In genomic region chr1:154912755-154913154, GRCh38 we compare ENCODE assay signal across 14 cellular contexts. TPM values are rescaled to one million over a fixed set of nuclear protein-coding genes. Genes with fewer than 3 reads are reported as not detected.
DNase-seq lines count a peak whose midpoint lies in the region; ATAC-seq and TF ChIP-seq lines count a peak whose summit lies in the region.
"Had no signal": no experiment of that assay in that cellular context is flagged by ENCODE, and none has a peak within 500 bp of the region (broad histone marks: within the 10 kb centered on the region; RNA-seq: fewer than 3 reads in every experiment).

No MANE protein-coding gene starts in this region.

- ATAC-seq in upper lobe of right lung: no peak

- H3K4me1 ChIP-seq in left ventricle myocardium inferior (peaks cover 39% of the 10 kb centered on the region), upper lobe of right lung (no peaks in the 10 kb centered on the region)
- H3K4me1 ChIP-seq: BLaER1 treated with 17β-estradiol and CSF1 and Interleukin-3, amounts not matched to agents 10 nM and 100 nM had no signal

- no peak overlapping the region for H3K27ac Mint-ChIP-seq in chondrocyte (ENCODE audit: unreplicated experiment)
- peak overlapping the region; percentile 62 for H3K27ac Mint-ChIP-seq in progenitor cell of endocrine pancreas
- no peak overlapping the region for H3K27ac Mint-ChIP-seq in HFFc6

- H3K27me3 ChIP-seq in left ventricle myocardium inferior (ENCODE audit: low read depth) (no peaks in the 10 kb centered on the region), upper lobe of right lung (no peaks in the 10 kb centered on the region)
- H3K27me3 ChIP-seq: BLaER1 treated with 17β-estradiol and CSF1 and Interleukin-3, amounts not matched to agents 10 nM and 100 nM had no signal

- H3K36me3 Mint-ChIP-seq in chondrocyte (ENCODE audit: low read depth) (peaks cover 17% of the 10 kb centered on the region), progenitor cell of endocrine pancreas (ENCODE audit: insufficient read depth) (peaks cover 8% of the 10 kb centered on the region), HFFc6 (ENCODE audit: low read depth) (peaks cover 12% of the 10 kb centered on the region)

- H3K36me3 ChIP-seq in left ventricle myocardium inferior (no peaks in the 10 kb centered on the region), upper lobe of right lung (no peaks in the 10 kb centered on the region)

- DNase-seq in chondrocyte (ENCODE audit: low spot score) (peak; percentile 18), left ventricle myocardium inferior (no peak), progenitor cell of endocrine pancreas (ENCODE audit: low spot score, unreplicated experiment) (no peak), upper lobe of right lung (peak; percentile 12), caudate nucleus (lab: John Stamatoyannopoulos, UW) (no peak), HFFc6 (no peak)
- DNase-seq in activated CD4-positive, alpha-beta T cell treated with anti-CD3 and anti-CD28 coated beads, Interleukin-2, amount 50 U/mL, for 48 hours: no peak
- DNase-seq: DMS79, KG1, NCI-H1694 treated with DMSO at 0.1 percent for 48 hours, NCI-H510A, SIG-M5 had no signal

- intact Hi-C loops in left ventricle myocardium inferior (cut with micrococcal nuclease): no loop called here
- intact Hi-C loops in upper lobe of right lung (cut with DNase I): no loop called here

- H3K27me3 Mint-ChIP-seq in chondrocyte (ENCODE audit: low read depth) (no peaks in the 10 kb centered on the region), progenitor cell of endocrine pancreas (no peaks in the 10 kb centered on the region), HFFc6 (ENCODE audit: insufficient read depth) (peaks cover 26% of the 10 kb centered on the region)

- no peak overlapping the region for H3K4me3 Mint-ChIP-seq in chondrocyte (ENCODE audit: unreplicated experiment)
- no peak overlapping the region for H3K4me3 Mint-ChIP-seq in progenitor cell of endocrine pancreas (ENCODE audit: low read depth)
- no peak overlapping the region for H3K4me3 Mint-ChIP-seq in HFFc6

- no peak overlapping the region for H3K4me3 ChIP-seq in left ventricle myocardium inferior
- no peak overlapping the region for H3K4me3 ChIP-seq in upper lobe of right lung
- H3K4me3 ChIP-seq: BLaER1 treated with 17β-estradiol and CSF1 and Interleukin-3, amounts not matched to agents 10 nM and 100 nM had no signal

- H3K27ac ChIP-seq in left ventricle myocardium inferior (replicated peaks): peak overlapping the region; percentile 81
- H3K27ac ChIP-seq in upper lobe of right lung: no peak overlapping the region
- H3K27ac ChIP-seq in caudate nucleus (ENCODE audit: low read depth, low read length): no peak overlapping the region
- H3K27ac ChIP-seq: BLaER1 treated with 17β-estradiol and CSF1 and Interleukin-3, amounts not matched to agents 10 nM and 100 nM had no signal

- H3K4me1 Mint-ChIP-seq in chondrocyte (ENCODE audit: low read depth) (no peaks in the 10 kb centered on the region), progenitor cell of endocrine pancreas (ENCODE audit: low read depth) (peaks cover 3% of the 10 kb centered on the region), HFFc6 (ENCODE audit: low read depth) (no peaks in the 10 kb centered on the region)

- H3K9me3 Mint-ChIP-seq in chondrocyte (ENCODE audit: low read depth) (peaks cover 24% of the 10 kb centered on the region), progenitor cell of endocrine pancreas (ENCODE audit: low read depth) (peaks cover 16% of the 10 kb centered on the region), HFFc6 (peaks cover 11% of the 10 kb centered on the region)

- H3K9me3 ChIP-seq in left ventricle myocardium inferior (replicated peaks) (peaks cover 9% of the 10 kb centered on the region), upper lobe of right lung (no peaks in the 10 kb centered on the region)

- TF ChIP-seq CTCF in chondrocyte (IDR thresholded peaks at IDR 0.05) (no peak), left ventricle myocardium inferior (IDR thresholded peaks at IDR 0.05; ENCODE audit: borderline replicate concordance) (no peak), progenitor cell of endocrine pancreas (IDR thresholded peaks at IDR 0.05; ENCODE audit: unreplicated experiment) (no peak), upper lobe of right lung (IDR thresholded peaks at IDR 0.05) (no peak), HFFc6 (IDR thresholded peaks at IDR 0.05) (no peak)

RNA-seq across cellular contexts. Expression of gene PMVK, which starts 23.8 kb away (rescaled TPM):
- 27.5 to 31.6 TPM (median 30.7 TPM) in 3 replicates for total RNA-seq in chondrocyte
- total RNA-seq in left ventricle myocardium inferior: 46.5 TPM
- 26.3 and 26.9 TPM in 2 replicates for total RNA-seq in progenitor cell of endocrine pancreas
- total RNA-seq in upper lobe of right lung: 38.4 TPM
- 10 to 100 TPM; 29.1 to 33.4 (median 32.5) TPM for total RNA-seq in HFFc6 (2021; fragmentation: NEBNext Ultra II Directional; extraction: Animal tissue kit (Norgen Biotek cat#: 25700))

RNA-seq across cellular contexts. Expression of gene KCNN3, which starts 42.7 kb away (rescaled TPM):
- total RNA-seq in chondrocyte: 0.92 to 1.8 TPM (median 1.5 TPM) in 3 replicates
- total RNA-seq in left ventricle myocardium inferior: 4.8 TPM
- total RNA-seq in progenitor cell of endocrine pancreas: 0.36 and 0.86 TPM in 2 replicates
- total RNA-seq in upper lobe of right lung: 7.6 TPM
- total RNA-seq in HFFc6 (2021; fragmentation: NEBNext Ultra II Directional; extraction: Animal tissue kit (Norgen Biotek cat#: 25700)): not detected
- total RNA-seq: HepG2 had no signal

RNA-seq across cellular contexts. Expression of gene PBXIP1, which starts 43.1 kb away (rescaled TPM):
- total RNA-seq in chondrocyte (47.1 to 60.2 TPM (median 57.1 TPM) in 3 replicates), left ventricle myocardium inferior (52.3 TPM), progenitor cell of endocrine pancreas (69.1 and 69.5 TPM in 2 replicates), upper lobe of right lung (75.7 TPM)
- total RNA-seq in HFFc6 (2021; fragmentation: NEBNext Ultra II Directional; extraction: Animal tissue kit (Norgen Biotek cat#: 25700)): 10 to 100 TPM; 26.4 to 42.5 (median 28.1) TPM

RNA-seq across cellular contexts. Expression of gene PYGO2, which starts 48.8 kb away (rescaled TPM):
- total RNA-seq in chondrocyte (23.2 to 27.2 TPM (median 24.0 TPM) in 3 replicates), left ventricle myocardium inferior (12.9 TPM), progenitor cell of endocrine pancreas (49.1 and 52.7 TPM in 2 replicates), upper lobe of right lung (27.0 TPM)
- total RNA-seq in HFFc6 (2021; fragmentation: NEBNext Ultra II Directional; extraction: Animal tissue kit (Norgen Biotek cat#: 25700)): 10 to 100 TPM; 19.9 to 23.7 (median 21.3) TPM

RNA-seq across cellular contexts. Expression of gene SHC1, which starts 57.8 kb away (rescaled TPM):
- total RNA-seq in chondrocyte (251 to 316 TPM (median 256 TPM) in 3 replicates), left ventricle myocardium inferior (43.0 TPM), progenitor cell of endocrine pancreas (43.3 and 54.7 TPM in 2 replicates), upper lobe of right lung (120 TPM)
- total RNA-seq in HFFc6 (2021; fragmentation: NEBNext Ultra II Directional; extraction: Animal tissue kit (Norgen Biotek cat#: 25700)): 100 to 1,000 TPM; 371 to 461 (median 401) TPM

Comparison
In these comparisons a context has a peak if more than half of its experiments do, and no peak if none do; other contexts are left out.
1. DNase-seq: peak in chondrocyte (single experiment) and upper lobe of right lung (single experiment); none in left ventricle myocardium inferior (single experiment), progenitor cell of endocrine pancreas (single experiment), caudate nucleus (0 of 61), activated CD4-positive, alpha-beta T cell treated with anti-CD3 and anti-CD28 coated beads, Interleukin-2, amount 50 U/mL, for 48 hours (0 of 2) and HFFc6 (single experiment).